1 cellular context compared by ENCODE assay signal in the genomic region with DNA sequence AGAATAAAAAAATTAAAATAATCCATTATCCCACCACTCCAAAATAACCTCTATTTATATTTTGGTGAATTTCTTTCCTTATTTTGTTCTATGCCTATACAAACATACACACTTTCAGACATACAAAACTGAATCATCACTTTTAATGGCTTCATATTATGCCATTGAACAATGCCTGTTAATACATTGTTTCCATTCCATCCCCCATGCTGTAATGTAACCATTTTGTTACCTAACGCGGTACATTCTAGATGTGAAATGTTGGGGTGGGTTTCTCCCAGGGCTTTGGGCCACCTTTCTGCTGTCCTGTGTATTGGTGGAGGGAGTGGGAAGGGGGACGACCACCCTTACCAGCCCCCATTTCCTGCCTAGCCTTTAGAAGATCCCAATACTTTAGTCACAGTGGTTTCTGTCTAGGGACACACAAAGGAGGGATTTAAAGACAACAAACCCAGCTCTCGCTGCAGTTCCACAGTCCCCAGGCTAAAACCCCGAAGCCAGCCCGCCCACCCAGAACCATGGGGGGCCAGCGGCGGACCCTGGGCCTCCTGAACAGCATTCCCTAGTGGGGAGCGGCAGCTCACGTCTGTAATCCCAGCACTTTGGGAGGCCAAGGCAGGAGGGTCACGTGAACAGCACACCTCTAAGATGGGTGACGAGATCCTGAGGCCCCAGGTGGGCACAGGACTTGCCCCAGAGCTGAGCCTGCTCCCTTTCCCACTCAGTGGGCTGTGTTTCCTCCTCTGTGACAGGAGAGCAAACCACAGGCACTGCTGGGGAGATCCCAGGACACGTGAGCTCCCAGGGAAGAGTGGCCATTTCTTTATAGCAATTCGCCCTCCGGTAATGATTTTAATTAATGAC.
TF ChIP-seq lines count a peak whose summit lies in the region.

No MANE protein-coding gene starts in this region.

TF ChIP-seq in K562, 482 proteins besides CTCF, POLR2A, EP300 and RAD21 (continued from another document):
- TF ChIP-seq, protein P1, sequence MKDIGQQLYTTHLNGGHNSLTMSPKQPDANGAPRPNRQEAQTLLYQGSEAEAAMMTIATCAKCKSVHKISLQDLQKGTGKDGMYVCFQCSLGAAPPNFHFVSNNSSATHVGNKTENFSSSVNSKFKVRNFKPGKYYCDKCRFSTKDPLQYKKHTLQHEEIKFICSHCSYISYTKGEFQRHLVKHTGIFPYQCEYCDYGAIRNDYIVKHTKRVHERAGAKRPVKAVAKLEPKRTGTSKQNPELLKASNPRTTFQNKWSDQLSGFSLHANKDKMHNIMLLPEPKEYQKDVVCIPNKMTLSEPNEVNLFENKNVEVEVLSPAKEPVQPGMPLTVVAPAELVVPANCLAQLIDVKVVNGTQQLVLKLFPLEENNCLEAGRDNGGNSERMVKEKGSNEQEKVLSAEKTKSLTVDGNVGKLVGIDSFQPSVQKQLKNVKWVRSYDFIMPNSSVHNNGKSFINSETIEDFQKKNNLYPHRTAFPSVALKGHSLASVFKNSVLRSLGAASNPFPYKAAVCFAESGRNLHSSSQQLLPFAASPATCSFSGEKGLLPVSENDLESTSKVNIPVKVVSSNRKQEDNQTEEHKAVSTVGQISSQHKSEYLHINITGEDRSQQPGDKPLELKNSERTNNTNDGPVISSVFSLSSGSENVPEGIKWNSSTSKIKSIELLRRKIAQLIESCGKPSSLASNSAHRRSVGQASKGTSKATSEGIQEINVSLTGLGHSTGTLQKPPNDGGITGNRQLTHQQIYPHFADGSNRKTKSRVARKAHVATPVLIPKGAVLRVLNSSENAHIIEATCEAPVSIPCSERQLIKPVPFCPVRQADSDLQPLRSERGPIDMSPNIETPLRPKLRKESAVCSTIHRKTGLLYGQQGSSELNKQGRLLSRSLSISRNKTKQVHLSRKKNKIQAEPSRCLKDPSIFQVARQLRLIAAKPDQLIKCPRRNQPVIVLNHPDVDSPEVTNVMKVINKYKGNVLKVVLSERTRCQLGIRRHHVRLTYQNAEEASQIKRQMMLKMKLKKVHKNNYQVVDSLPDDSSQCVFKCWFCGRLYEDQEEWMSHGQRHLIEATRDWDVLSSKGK (CRISPR knock-in tag; IDR thresholded peaks at IDR 0.05): no peak
- TF ChIP-seq ZBTB11 (CRISPR knock-in tag; IDR thresholded peaks at IDR 0.05): no peak
TF ChIP-seq in K562: peak in this region for 3.
